Comparison of ENCODE assay signal across 8 cellular contexts in the genomic region with DNA sequence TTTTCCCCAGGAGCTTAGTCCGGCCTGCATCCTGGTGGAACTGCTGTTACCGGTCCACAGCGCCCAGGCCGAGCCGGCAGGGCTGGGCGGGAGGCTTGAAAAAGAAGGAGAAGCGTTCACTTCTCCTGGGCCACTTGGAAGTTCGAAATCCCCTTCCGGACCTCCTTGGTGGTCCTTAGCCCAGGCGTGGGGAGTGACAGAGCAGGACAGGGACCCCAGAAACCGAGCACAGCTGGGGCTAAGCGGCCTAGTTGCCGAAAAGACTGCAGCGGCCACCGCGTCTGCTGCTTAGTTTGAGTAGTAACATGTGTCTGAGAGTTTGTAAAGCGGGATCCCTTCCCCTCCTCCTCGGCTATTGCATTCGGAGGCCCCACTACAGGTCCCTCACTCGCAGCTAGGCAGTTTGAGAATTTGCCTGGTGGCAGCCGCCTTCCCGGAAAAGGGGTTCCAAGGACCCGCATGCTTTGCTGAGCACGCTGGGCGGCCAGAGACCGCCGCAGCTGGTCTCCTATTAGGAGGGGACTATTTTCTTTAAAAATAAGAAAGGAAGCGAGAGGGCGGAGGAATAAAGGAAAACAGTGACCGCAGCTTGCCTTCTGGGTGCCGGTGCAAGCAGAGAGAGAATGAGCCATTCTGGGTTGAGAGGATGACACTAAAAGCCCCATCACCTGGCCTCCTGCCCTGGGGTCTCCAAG. TPM values are rescaled to one million over a fixed set of nuclear protein-coding genes. Genes with fewer than 3 reads are reported as not detected.
DNase-seq lines count a peak whose midpoint lies in the region; ATAC-seq and TF ChIP-seq lines count a peak whose summit lies in the region.
"Had no signal": no experiment of that assay in that cellular context is flagged by ENCODE, and none has a peak within 500 bp of the region (broad histone marks: within the 10 kb centered on the region; RNA-seq: fewer than 3 reads in every experiment).

No MANE protein-coding gene starts in this region.

- DNase-seq in fibroblast of lung (ENCODE audit: low read depth in 2 of 2) = peak in 1 of 2 donors; percentile 69
- DNase-seq in spleen = no peak
- DNase-seq in NCI-H146 treated with DMSO at 0.1 percent for 48 hours (lab: John Stamatoyannopoulos, UW; ENCODE audit: unreplicated experiment) = no peak

- H3F3A ChIP-seq in Loucy (ENCODE audit: low read depth) = peaks cover 7% of the 10 kb centered on the region; the same call in 1 of the 2 replicates

- no peak overlapping the region for H2AFZ ChIP-seq in Loucy (ENCODE audit: low read length)
- no peak overlapping the region for H2AFZ ChIP-seq in fibroblast of lung (ENCODE audit: low read length)

- H3K4me3 ChIP-seq in Loucy (ENCODE audit: low read length, poor library complexity, severe bottlenecking) = peak overlapping the region; percentile 89
- H3K4me3 ChIP-seq in fibroblast of lung (replicated peaks in 1 of 4; ENCODE audit: control extremely low read depth in 1 of 4, insufficient read depth in 1 of 4, low read depth in 3 of 4, low read length in 4 of 4) = peak overlapping the region; percentile 83 to 93 (median 88)
- peak overlapping the region in 3 of 8 donors; percentile 28 to 67 (median 36) for H3K4me3 ChIP-seq in spleen

- H3K27ac ChIP-seq in fibroblast of lung (ENCODE audit: insufficient read depth, low read length) (peak overlapping the region; percentile 92), spleen (peak overlapping the region in 7 of 8 donors; percentile 22 to 85 (median 60))

- H4K20me1 ChIP-seq in Loucy (ENCODE audit: insufficient read depth, low read length, poor library complexity, severe bottlenecking) (peaks cover 79% of the 10 kb centered on the region), fibroblast of lung (ENCODE audit: control insufficient read depth, extremely low read depth, insufficient read depth, low read length) (no peaks in the 10 kb centered on the region)

- no peaks in the 10 kb centered on the region for H3K9me3 ChIP-seq in Loucy (ENCODE audit: insufficient read depth, low read depth, low read length)
- H3K9me3 ChIP-seq in fibroblast of lung (ENCODE audit: control insufficient read depth, insufficient read depth, low read depth, low read length) = no peaks in the 10 kb centered on the region
- H3K9me3 ChIP-seq in spleen = no peaks in the 10 kb centered on the region

- intact Hi-C loops in spleen (cut with DNase I; ENCODE audit: low total_unique reads) = loop anchor here (5.0 kb wide), 1 partner anchor 242 kb away; no protein-coding TSS in a partner anchor

- no peak for TF ChIP-seq POLR2A in spleen (IDR thresholded peaks at IDR 0.05)

- H3K4me2 ChIP-seq in Loucy (ENCODE audit: low read depth, low read length, poor library complexity, severe bottlenecking) = peak overlapping the region; percentile 98
- H3K4me2 ChIP-seq in fibroblast of lung (ENCODE audit: extremely low read depth, insufficient read depth, low read length) = peak overlapping the region; percentile 95

- H3K36me3 ChIP-seq in Loucy (ENCODE audit: insufficient read depth, low read length) = peaks cover 67% of the 10 kb centered on the region
- H3K36me3 ChIP-seq in fibroblast of lung (ENCODE audit: control insufficient read depth, insufficient read depth, low read length) = peaks cover 4% of the 10 kb centered on the region
- H3K36me3 ChIP-seq in spleen = no peaks in the 10 kb centered on the region

- 66 to 81% (median 74%) methylated on average over 30 to 31 of the region's 31 CpGs for WGBS in spleen, 5 donors

- H3K79me2 ChIP-seq in Loucy (ENCODE audit: insufficient read depth, low read length) = peaks cover 98% of the 10 kb centered on the region
- peaks cover 97% of the 10 kb centered on the region for H3K79me2 ChIP-seq in fibroblast of lung (ENCODE audit: control insufficient read depth, insufficient read depth, low read length)

- H3K9me2 ChIP-seq in Loucy (replicated peaks; ENCODE audit: low read depth, low read length) = no peaks in the 10 kb centered on the region

- H3K27me3 ChIP-seq in Loucy (ENCODE audit: insufficient read depth, low read length, poor library complexity, severe bottlenecking) (peaks cover 43% of the 10 kb centered on the region), fibroblast of lung (ENCODE audit: control insufficient read depth, insufficient read depth, low read length) (no peaks in the 10 kb centered on the region), spleen (replicated peaks in 1 of 7) (peaks cover 6 to 100% (median 91%) of the 10 kb centered on the region in 7 donors)

- no peak for TF ChIP-seq CTCF in Loucy (conservative IDR thresholded peaks at IDR 0.05; ENCODE audit: low read length)
- TF ChIP-seq CTCF in fibroblast of lung (conservative IDR thresholded peaks at IDR 0.05 in 1 of 2, IDR thresholded peaks at IDR 0.05 in 1 of 2; ENCODE audit: low read depth in 1 of 2, low read length in 2 of 2) = no peak
- TF ChIP-seq CTCF in spleen (IDR thresholded peaks at IDR 0.05 in 8 of 11, conservative IDR thresholded peaks at IDR 0.05 in 3 of 11) = no peak

- H3K9ac ChIP-seq in Loucy (ENCODE audit: low read depth, low read length, poor library complexity, severe bottlenecking) (peak overlapping the region; percentile 100), fibroblast of lung (ENCODE audit: insufficient read depth, low read length) (peak overlapping the region; percentile 38)

- peaks cover 28% of the 10 kb centered on the region for H3K4me1 ChIP-seq in Loucy (ENCODE audit: insufficient read depth, low read length, poor library complexity, severe bottlenecking)
- peaks cover 4% of the 10 kb centered on the region for H3K4me1 ChIP-seq in fibroblast of lung (ENCODE audit: control insufficient read depth, extremely low read depth, insufficient read depth, low read length)
- peaks cover 19 to 91% (median 58%) of the 10 kb centered on the region in 6 donors for H3K4me1 ChIP-seq in spleen

- ATAC-seq in GM19467 (IDR thresholded peaks at IDR 0.05; ENCODE audit: unreplicated experiment) = no peak

RNA-seq across cellular contexts. Expression of gene HOXB5, which starts 1.0 kb away (rescaled TPM):
- total RNA-seq in fibroblast of lung = 1.0 and 2.1 TPM in 2 replicates
- polyA plus RNA-seq in fibroblast of lung = 9.4 and 17.2 TPM in 2 replicates
- 24.6 and 41.8 TPM in 2 replicates for polyA plus RNA-seq in fibroblast of lung (2012)
- 3.8 and 5.5 TPM in 2 replicates for polyA minus RNA-seq in fibroblast of lung (ENCODE audit: low replicate concordance)
- total RNA-seq in spleen = 1 to 10 TPM in 3 of 7 donors, under 1 TPM in 4; 0.43 to 2.6 (median 0.67) TPM
- 1 to 10 TPM in 2 of 3 donors, under 1 TPM in 1; 0.91 to 1.5 (median 1.3) TPM for polyA plus RNA-seq in spleen
- total RNA-seq: activated B cell treated with CpG ODN at 0.5 μM for 24 hours; activated naive CD4-positive, alpha-beta T cell treated with anti-CD3 and anti-CD28 coated beads, Interleukin-2, amount 50 U/mL, for 72 hours; G401 had no signal

RNA-seq across cellular contexts. Expression of gene HOXB3, which starts 4.5 kb away (rescaled TPM):
- total RNA-seq in fibroblast of lung (15.7 and 28.6 TPM in 2 replicates), spleen (10 to 100 TPM in 4 of 7 donors, 1 to 10 TPM in 3; 6.8 to 23.1 (median 10.4) TPM)
- polyA plus RNA-seq in fibroblast of lung (15.7 and 19.5 TPM in 2 replicates), spleen (1 to 10 TPM; 3.6 to 7.8 (median 6.5) TPM)
- 20.9 and 25.3 TPM in 2 replicates for polyA plus RNA-seq in fibroblast of lung (2012)
- polyA minus RNA-seq in fibroblast of lung (ENCODE audit: low replicate concordance) = 3.5 and 4.9 TPM in 2 replicates

RNA-seq across cellular contexts. Expression of gene HOXB6, which starts 10.2 kb away (rescaled TPM):
- total RNA-seq in fibroblast of lung (10.5 and 16.2 TPM in 2 replicates), spleen (1 to 10 TPM; 1.2 to 4.5 (median 3.3) TPM)
- polyA plus RNA-seq in fibroblast of lung (28.9 and 42.1 TPM in 2 replicates), spleen (1 to 10 TPM; 1.7 to 3.4 (median 2.1) TPM)
- 36.4 and 58.8 TPM in 2 replicates for polyA plus RNA-seq in fibroblast of lung (2012)
- 33.2 and 59.3 TPM in 2 replicates for polyA minus RNA-seq in fibroblast of lung (ENCODE audit: low replicate concordance)
- total RNA-seq: activated B cell treated with CpG ODN at 0.5 μM for 24 hours had no signal

RNA-seq across cellular contexts. Expression of gene HOXB7, which starts 16.3 kb away (rescaled TPM):
- total RNA-seq in fibroblast of lung = 6.4 and 7.4 TPM in 2 replicates
- polyA plus RNA-seq in fibroblast of lung = 11.8 and 12.7 TPM in 2 replicates
- 14.5 and 15.9 TPM in 2 replicates for polyA plus RNA-seq in fibroblast of lung (2012)
- polyA minus RNA-seq in fibroblast of lung (ENCODE audit: low replicate concordance) = 2.6 and 3.3 TPM in 2 replicates
- 1 to 10 TPM; 1.3 to 3.5 (median 2.7) TPM for total RNA-seq in spleen
- 1 to 10 TPM; 3.2 to 7.5 (median 3.3) TPM for polyA plus RNA-seq in spleen

RNA-seq across cellular contexts. Expression of gene HOXB4, which starts 16.4 kb away (rescaled TPM):
- 6.2 and 8.9 TPM in 2 replicates for total RNA-seq in fibroblast of lung
- 3.4 and 3.8 TPM in 2 replicates for polyA plus RNA-seq in fibroblast of lung
- 4.5 and 5.6 TPM in 2 replicates for polyA plus RNA-seq in fibroblast of lung (2012)
- 3.8 and 5.0 TPM in 2 replicates for polyA minus RNA-seq in fibroblast of lung (ENCODE audit: low replicate concordance)
- 1 to 10 TPM; 1.9 to 6.4 (median 3.6) TPM for total RNA-seq in spleen
- 1 to 10 TPM; 2.3 to 2.7 (median 2.4) TPM for polyA plus RNA-seq in spleen
